ENCODE assay signal across 1 cellular context in the genomic region with DNA sequence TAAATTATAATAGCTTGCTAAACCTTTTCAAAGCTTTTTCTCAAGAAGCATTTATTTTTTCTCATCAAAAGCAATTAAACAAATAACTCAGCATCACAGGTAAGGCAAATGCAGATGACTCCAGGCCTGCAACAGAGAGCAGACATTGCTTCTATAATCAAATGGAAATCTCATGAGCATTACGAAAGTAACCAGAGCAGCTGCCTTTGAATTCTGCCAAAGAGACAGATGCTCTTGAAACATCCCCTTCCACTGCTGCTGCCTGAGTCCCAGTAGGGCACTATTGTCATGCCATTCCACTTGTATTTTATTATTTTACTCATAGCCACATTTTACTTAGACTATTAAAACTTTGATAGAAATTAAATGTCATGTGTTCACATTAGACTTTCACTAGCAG.
TF ChIP-seq lines count a peak whose summit lies in the region.

No MANE protein-coding gene starts in this region.

TF ChIP-seq in WTC11, 78 proteins besides CTCF, POLR2A, EP300 and RAD21 (continued from another document):
- TF ChIP-seq STAT6 (CRISPR knock-in tag; conservative IDR thresholded peaks at IDR 0.05; ENCODE audit: low read depth) = no peak
- TF ChIP-seq, protein P1, sequence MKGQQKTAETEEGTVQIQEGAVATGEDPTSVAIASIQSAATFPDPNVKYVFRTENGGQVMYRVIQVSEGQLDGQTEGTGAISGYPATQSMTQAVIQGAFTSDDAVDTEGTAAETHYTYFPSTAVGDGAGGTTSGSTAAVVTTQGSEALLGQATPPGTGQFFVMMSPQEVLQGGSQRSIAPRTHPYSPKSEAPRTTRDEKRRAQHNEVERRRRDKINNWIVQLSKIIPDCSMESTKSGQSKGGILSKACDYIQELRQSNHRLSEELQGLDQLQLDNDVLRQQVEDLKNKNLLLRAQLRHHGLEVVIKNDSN (CRISPR knock-in tag; IDR thresholded peaks at IDR 0.05) = no peak
- no peak for TF ChIP-seq JAZF1 (CRISPR knock-in tag; IDR thresholded peaks at IDR 0.05)
- no peak for TF ChIP-seq ZNF423 (CRISPR knock-in tag; IDR thresholded peaks at IDR 0.05)
- no peak for TF ChIP-seq ESRRA (CRISPR knock-in tag; IDR thresholded peaks at IDR 0.05; ENCODE audit: borderline replicate concordance)
- TF ChIP-seq, protein P2, sequence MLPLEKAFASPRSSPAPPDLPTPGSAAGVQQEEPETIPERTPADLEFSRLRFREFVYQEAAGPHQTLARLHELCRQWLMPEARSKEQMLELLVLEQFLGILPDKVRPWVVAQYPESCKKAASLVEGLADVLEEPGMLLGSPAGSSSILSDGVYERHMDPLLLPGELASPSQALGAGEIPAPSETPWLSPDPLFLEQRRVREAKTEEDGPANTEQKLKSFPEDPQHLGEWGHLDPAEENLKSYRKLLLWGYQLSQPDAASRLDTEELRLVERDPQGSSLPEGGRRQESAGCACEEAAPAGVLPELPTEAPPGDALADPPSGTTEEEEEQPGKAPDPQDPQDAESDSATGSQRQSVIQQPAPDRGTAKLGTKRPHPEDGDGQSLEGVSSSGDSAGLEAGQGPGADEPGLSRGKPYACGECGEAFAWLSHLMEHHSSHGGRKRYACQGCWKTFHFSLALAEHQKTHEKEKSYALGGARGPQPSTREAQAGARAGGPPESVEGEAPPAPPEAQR (CRISPR knock-in tag; IDR thresholded peaks at IDR 0.05) = no peak
- TF ChIP-seq, protein P3, sequence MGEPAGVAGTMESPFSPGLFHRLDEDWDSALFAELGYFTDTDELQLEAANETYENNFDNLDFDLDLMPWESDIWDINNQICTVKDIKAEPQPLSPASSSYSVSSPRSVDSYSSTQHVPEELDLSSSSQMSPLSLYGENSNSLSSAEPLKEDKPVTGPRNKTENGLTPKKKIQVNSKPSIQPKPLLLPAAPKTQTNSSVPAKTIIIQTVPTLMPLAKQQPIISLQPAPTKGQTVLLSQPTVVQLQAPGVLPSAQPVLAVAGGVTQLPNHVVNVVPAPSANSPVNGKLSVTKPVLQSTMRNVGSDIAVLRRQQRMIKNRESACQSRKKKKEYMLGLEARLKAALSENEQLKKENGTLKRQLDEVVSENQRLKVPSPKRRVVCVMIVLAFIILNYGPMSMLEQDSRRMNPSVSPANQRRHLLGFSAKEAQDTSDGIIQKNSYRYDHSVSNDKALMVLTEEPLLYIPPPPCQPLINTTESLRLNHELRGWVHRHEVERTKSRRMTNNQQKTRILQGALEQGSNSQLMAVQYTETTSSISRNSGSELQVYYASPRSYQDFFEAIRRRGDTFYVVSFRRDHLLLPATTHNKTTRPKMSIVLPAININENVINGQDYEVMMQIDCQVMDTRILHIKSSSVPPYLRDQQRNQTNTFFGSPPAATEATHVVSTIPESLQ (CRISPR knock-in tag; IDR thresholded peaks at IDR 0.05) = no peak
- TF ChIP-seq, protein P4, sequence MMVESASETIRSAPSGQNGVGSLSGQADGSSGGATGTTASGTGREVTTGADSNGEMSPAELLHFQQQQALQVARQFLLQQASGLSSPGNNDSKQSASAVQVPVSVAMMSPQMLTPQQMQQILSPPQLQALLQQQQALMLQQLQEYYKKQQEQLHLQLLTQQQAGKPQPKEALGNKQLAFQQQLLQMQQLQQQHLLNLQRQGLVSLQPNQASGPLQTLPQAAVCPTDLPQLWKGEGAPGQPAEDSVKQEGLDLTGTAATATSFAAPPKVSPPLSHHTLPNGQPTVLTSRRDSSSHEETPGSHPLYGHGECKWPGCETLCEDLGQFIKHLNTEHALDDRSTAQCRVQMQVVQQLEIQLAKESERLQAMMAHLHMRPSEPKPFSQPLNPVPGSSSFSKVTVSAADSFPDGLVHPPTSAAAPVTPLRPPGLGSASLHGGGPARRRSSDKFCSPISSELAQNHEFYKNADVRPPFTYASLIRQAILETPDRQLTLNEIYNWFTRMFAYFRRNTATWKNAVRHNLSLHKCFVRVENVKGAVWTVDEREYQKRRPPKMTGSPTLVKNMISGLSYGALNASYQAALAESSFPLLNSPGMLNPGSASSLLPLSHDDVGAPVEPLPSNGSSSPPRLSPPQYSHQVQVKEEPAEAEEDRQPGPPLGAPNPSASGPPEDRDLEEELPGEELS (CRISPR knock-in tag; IDR thresholded peaks at IDR 0.05) = no peak
- TF ChIP-seq ZNF138 (CRISPR knock-in tag; conservative IDR thresholded peaks at IDR 0.05) = no peak
TF ChIP-seq in WTC11: peak in this region for 0.
